In genomic region chr7:129225206-129225930, GRCh38 we compare ENCODE assay signal across 8 cellular contexts. TPM values are rescaled to one million over a fixed set of nuclear protein-coding genes. Genes with fewer than 3 reads are reported as not detected.
DNase-seq lines count a peak whose midpoint lies in the region; ATAC-seq and TF ChIP-seq lines count a peak whose summit lies in the region.

No MANE protein-coding gene starts in this region.

- H3K9me3 Mint-ChIP-seq in activated naive CD4-positive, alpha-beta T cell treated with anti-CD3 and anti-CD28 coated beads for 36 hours: no peaks in the 10 kb centered on the region
- H3K9me3 Mint-ChIP-seq in glutamatergic neuron (ENCODE audit: unreplicated experiment): peaks cover 9% of the 10 kb centered on the region

- TF ChIP-seq EP300 in ovary (IDR thresholded peaks at IDR 0.05) (no peak), transverse colon (IDR thresholded peaks at IDR 0.05; ENCODE audit: low read depth) (no peak)

- H3K36me3 ChIP-seq in RWPE2 (ENCODE audit: low read depth) (no peaks in the 10 kb centered on the region), ovary (no peaks in the 10 kb centered on the region), transverse colon (no peaks in the 10 kb centered on the region)

- no peaks in the 10 kb centered on the region for H3K27me3 Mint-ChIP-seq in activated naive CD4-positive, alpha-beta T cell treated with anti-CD3 and anti-CD28 coated beads for 36 hours (ENCODE audit: low read depth)
- H3K27me3 Mint-ChIP-seq in glutamatergic neuron (ENCODE audit: unreplicated experiment): peaks cover 4% of the 10 kb centered on the region

- in situ Hi-C loops in transverse colon (cut with MboI; ENCODE audit: low pct_ligation_motif_present in 1 of 4, low pct_unique_long_range_greater_than_20kb in 1 of 4, low sequenced_read_pairs in 3 of 4): loop anchor here in 1 of 4 donors (10.0 kb wide), 1 partner anchor 49 kb away; no protein-coding TSS in a partner anchor

- peaks cover 31% of the 10 kb centered on the region for H3K4me1 Mint-ChIP-seq in activated naive CD4-positive, alpha-beta T cell treated with anti-CD3 and anti-CD28 coated beads for 36 hours (ENCODE audit: low read depth)
- H3K4me1 Mint-ChIP-seq in glutamatergic neuron (ENCODE audit: low read depth, unreplicated experiment): peaks cover 11% of the 10 kb centered on the region

- no peaks in the 10 kb centered on the region for H3K36me3 Mint-ChIP-seq in activated naive CD4-positive, alpha-beta T cell treated with anti-CD3 and anti-CD28 coated beads for 36 hours (ENCODE audit: low read depth)
- no peaks in the 10 kb centered on the region for H3K36me3 Mint-ChIP-seq in glutamatergic neuron (ENCODE audit: unreplicated experiment)

- H3K4me3 Mint-ChIP-seq in activated naive CD4-positive, alpha-beta T cell treated with anti-CD3 and anti-CD28 coated beads for 36 hours: peak overlapping the region; percentile 88
- peak overlapping the region; percentile 85 for H3K4me3 Mint-ChIP-seq in glutamatergic neuron (ENCODE audit: unreplicated experiment)

- H3K27ac ChIP-seq in HL-60 (replicated peaks) (peak overlapping the region; percentile 96), RWPE2 (ENCODE audit: poor library complexity, severe bottlenecking) (peak overlapping the region; percentile 72), ovary (peak overlapping the region; percentile 26 to 78), transverse colon (peak overlapping the region; percentile 92 to 95 (median 95))

- TF ChIP-seq CTCF in HL-60 (IDR thresholded peaks at IDR 0.05; ENCODE audit: insufficient read depth, low read length) (no peak), RWPE2 (IDR thresholded peaks at IDR 0.05; ENCODE audit: poor library complexity, severe bottlenecking) (no peak), glutamatergic neuron (IDR thresholded peaks at IDR 0.05; ENCODE audit: partially characterized antibody, unreplicated experiment) (no peak), ovary (IDR thresholded peaks at IDR 0.05) (no peak), transverse colon (IDR thresholded peaks at IDR 0.05) (peak in 1 of 5 experiments; percentile 9)

- ATAC-seq in GM21360 (IDR thresholded peaks at IDR 0.05; ENCODE audit: unreplicated experiment) (peak; percentile 36), RWPE2 (ENCODE audit: low read depth) (peak; percentile 46)

- WGBS in ovary, 3 donors: 0 to 1% (median 0%) methylated on average over 47 to 60 of the region's 60 CpGs
- 0% methylated on average over 2 to 28 of the region's 60 CpGs for WGBS in transverse colon (ENCODE audit: low coverage in 1 of 2), 2 donors

- H3K9me3 ChIP-seq in RWPE2 (ENCODE audit: severe bottlenecking): no peaks in the 10 kb centered on the region
- no peaks in the 10 kb centered on the region for H3K9me3 ChIP-seq in ovary
- no peaks in the 10 kb centered on the region for H3K9me3 ChIP-seq in transverse colon

- TF ChIP-seq POLR2A in ovary (IDR thresholded peaks at IDR 0.05) (peak; percentile 6), transverse colon (IDR thresholded peaks at IDR 0.05) (no peak)

- peak overlapping the region; percentile 60 for H3K27ac Mint-ChIP-seq in activated naive CD4-positive, alpha-beta T cell treated with anti-CD3 and anti-CD28 coated beads for 36 hours
- no peak overlapping the region for H3K27ac Mint-ChIP-seq in glutamatergic neuron (ENCODE audit: unreplicated experiment)

- CTCF ChIA-PET in activated naive CD4-positive, alpha-beta T cell treated with anti-CD3 and anti-CD28 coated beads for 36 hours (lab: Charles Lee): interaction anchor here (0.9 to 10.9 kb wide), 6 partner anchors 8 to 130 kb away, joined by 3 to 234 read pairs (median 4); no protein-coding TSS in a partner anchor

- peak; percentile 64 for DNase-seq in COLO668 (lab: John Stamatoyannopoulos, UW; ENCODE audit: unreplicated experiment)
- peak in 1 of 2 experiments; percentile 61 for DNase-seq in HL-60 (ENCODE audit: low read depth in 1 of 2, low spot score in 1 of 2)
- no peak for DNase-seq in RWPE2 (ENCODE audit: low spot score)
- DNase-seq in activated naive CD4-positive, alpha-beta T cell treated with anti-CD3 and anti-CD28 coated beads for 36 hours: peak; percentile 70
- peak; percentile 67 for DNase-seq in glutamatergic neuron
- DNase-seq in ovary: peak in 3 of 5 donors; percentile 37 to 68 (median 53)
- peak; percentile 59 for DNase-seq in transverse colon

- H3K4me3 ChIP-seq in HL-60 (replicated peaks; ENCODE audit: insufficient read depth, low read length) (peak overlapping the region; percentile 79), RWPE2 (ENCODE audit: severe bottlenecking) (peak overlapping the region; percentile 95), ovary (peak overlapping the region; percentile 63), transverse colon (peak overlapping the region; percentile 55 to 96 (median 85))

- intact Hi-C loops in activated naive CD4-positive, alpha-beta T cell treated with anti-CD3 and anti-CD28 coated beads for 36 hours (cut with micrococcal nuclease): loop anchor here (1.0 to 10.0 kb wide), 6 partner anchors 143 to 785 kb away; partner anchors contain the start of gene NRF1
- intact Hi-C loops in ovary (cut with DNase I) (loop anchor here in 1 of 4 donors (10.0 kb wide), 1 partner anchor 69 kb away; no protein-coding TSS in a partner anchor), transverse colon (cut with DNase I; ENCODE audit: low total_unique reads) (no loop called here)

- peaks cover 8% of the 10 kb centered on the region for H3K4me1 ChIP-seq in RWPE2 (ENCODE audit: insufficient read depth, poor library complexity, severe bottlenecking)
- peaks cover 4% of the 10 kb centered on the region for H3K4me1 ChIP-seq in ovary (ENCODE audit: insufficient read depth)
- peaks cover 11 to 37% (median 17%) of the 10 kb centered on the region in 4 donors for H3K4me1 ChIP-seq in transverse colon

- H3K27me3 ChIP-seq in HL-60 (ENCODE audit: insufficient read depth, poor library complexity, severe bottlenecking) (no peaks in the 10 kb centered on the region), RWPE2 (ENCODE audit: insufficient read depth, poor library complexity, severe bottlenecking) (no peaks in the 10 kb centered on the region), ovary (no peaks in the 10 kb centered on the region), transverse colon (no peaks in the 10 kb centered on the region)

RNA-seq across cellular contexts. Expression of gene AHCYL2, which starts 0.5 kb away (rescaled TPM):
- 10 to 100 TPM; 29.1 to 30.4 TPM for total RNA-seq in activated naive CD4-positive, alpha-beta T cell treated with anti-CD3 and anti-CD28 coated beads for 36 hours
- total RNA-seq in glutamatergic neuron (ENCODE audit: unreplicated experiment) (16.8 TPM), ovary (10 to 100 TPM; 12.6 to 25.8 (median 17.2) TPM), transverse colon (100 to 1,000 TPM in 3 of 4 donors, 10 to 100 TPM in 1; 93.7 to 635 (median 551) TPM)
- 10 to 100 TPM in 1 of 2 donors, 1 to 10 TPM in 1; 8.7 to 19.3 TPM for polyA plus RNA-seq in ovary

RNA-seq across cellular contexts. Expression of gene SMO, which starts 36.9 kb away (rescaled TPM):
- under 1 TPM; 0.20 to 0.43 TPM for total RNA-seq in activated naive CD4-positive, alpha-beta T cell treated with anti-CD3 and anti-CD28 coated beads for 36 hours
- total RNA-seq in glutamatergic neuron (ENCODE audit: unreplicated experiment): 5.9 TPM
- 10 to 100 TPM; 19.6 to 47.8 (median 36.9) TPM for total RNA-seq in ovary
- 10 to 100 TPM; 14.3 to 28.4 TPM for polyA plus RNA-seq in ovary
- total RNA-seq in transverse colon: 1 to 10 TPM; 1.9 to 8.6 (median 3.5) TPM
